In the genomic region with DNA sequence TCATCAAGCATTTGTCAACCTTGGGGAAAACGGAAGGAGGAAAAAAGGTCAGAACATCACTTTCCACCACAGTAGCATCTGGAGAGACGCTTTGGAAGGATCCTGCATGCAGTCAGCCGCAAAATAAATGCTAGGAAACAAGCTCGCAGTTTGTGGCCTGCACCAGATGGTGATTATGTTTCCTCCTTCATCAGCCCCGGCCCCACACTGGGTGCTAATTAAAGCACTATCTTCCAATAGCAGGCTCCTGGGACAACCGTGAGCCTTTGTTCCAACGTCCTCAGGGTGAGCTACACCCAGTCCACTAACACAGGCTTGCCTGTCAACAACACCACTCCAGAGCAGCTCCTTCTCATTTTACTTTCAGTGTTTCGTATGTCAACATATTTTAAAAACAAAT, we compare ENCODE assay signal across 11 cellular contexts.
DNase-seq lines count a peak whose midpoint lies in the region; ATAC-seq, FAIRE-seq and TF ChIP-seq lines count a peak whose summit lies in the region.
"Had no signal": no experiment of that assay in that cellular context is flagged by ENCODE, and none has a peak within 500 bp of the region (broad histone marks: within the 10 kb centered on the region; RNA-seq: fewer than 3 reads in every experiment).

No MANE protein-coding gene starts in this region.

- H3K27me3 Mint-ChIP-seq in activated CD8-positive, alpha-beta T cell treated with anti-CD3 and anti-CD28 coated beads, Interleukin-2, amount 10 ng/mL, durations not matched to agents 7 days and 5 days (ENCODE audit: low read depth): no peaks in the 10 kb centered on the region
- no peaks in the 10 kb centered on the region for H3K27me3 Mint-ChIP-seq in activated CD8-positive, alpha-beta T cell treated with anti-CD3 and anti-CD28 coated beads for 36 hours

- no peaks in the 10 kb centered on the region for H3K9me3 Mint-ChIP-seq in activated CD8-positive, alpha-beta T cell treated with anti-CD3 and anti-CD28 coated beads, Interleukin-2, amount 10 ng/mL, durations not matched to agents 7 days and 5 days (ENCODE audit: insufficient read depth)
- H3K9me3 Mint-ChIP-seq in activated CD8-positive, alpha-beta T cell treated with anti-CD3 and anti-CD28 coated beads for 36 hours: no peaks in the 10 kb centered on the region

- ATAC-seq in activated CD8-positive, alpha-beta T cell treated with anti-CD3 and anti-CD28 coated beads, Interleukin-2, amount 10 ng/mL, durations not matched to agents 7 days and 5 days: no peak
- no peak for ATAC-seq in activated CD8-positive, alpha-beta T cell treated with anti-CD3 and anti-CD28 coated beads for 36 hours
- ATAC-seq in Right ventricle myocardium superior (ENCODE audit: poor library complexity) (peak; percentile 84), upper lobe of right lung (no peak)

- H3K4me1 Mint-ChIP-seq in activated CD8-positive, alpha-beta T cell treated with anti-CD3 and anti-CD28 coated beads, Interleukin-2, amount 10 ng/mL, durations not matched to agents 7 days and 5 days (ENCODE audit: low read depth): peaks cover 31% of the 10 kb centered on the region
- peaks cover 27% of the 10 kb centered on the region for H3K4me1 Mint-ChIP-seq in activated CD8-positive, alpha-beta T cell treated with anti-CD3 and anti-CD28 coated beads for 36 hours (ENCODE audit: low read depth)

- H3K9me3 ChIP-seq in small intestine (ENCODE audit: control insufficient read depth, low read depth) (no peaks in the 10 kb centered on the region), upper lobe of right lung (no peaks in the 10 kb centered on the region)

- H3K27me3 ChIP-seq in small intestine (ENCODE audit: control insufficient read depth in 2 of 2, insufficient read depth in 2 of 2, low read length in 2 of 2) (no peaks in the 10 kb centered on the region), upper lobe of right lung (no peaks in the 10 kb centered on the region)

- intact Hi-C loops in activated CD8-positive, alpha-beta T cell treated with anti-CD3 and anti-CD28 coated beads for 36 hours (cut with micrococcal nuclease): no loop called here
- intact Hi-C loops in Right ventricle myocardium superior (cut with DNase I): no loop called here
- intact Hi-C loops in upper lobe of right lung (cut with DNase I): no loop called here

- POLR2A ChIA-PET in activated CD8-positive, alpha-beta T cell treated with anti-CD3 and anti-CD28 coated beads, Interleukin-2, amount 10 ng/mL, durations not matched to agents 7 days and 5 days (lab: Charles Lee): interaction anchor here (0.6 kb wide), 2 partner anchors 10 to 64 kb away, joined by 3 read pairs; no protein-coding TSS in a partner anchor
- POLR2A ChIA-PET in activated CD8-positive, alpha-beta T cell treated with anti-CD3 and anti-CD28 coated beads for 36 hours (lab: Charles Lee): interaction anchor here (0.5 kb wide), 1 partner anchor 853 kb away, joined by 3 read pairs; no protein-coding TSS in a partner anchor

- WGBS in small intestine, 3 donors: 28 to 47% (median 45%) methylated on average over 8 of the region's 8 CpGs

- H3K4me1 ChIP-seq in small intestine (ENCODE audit: control insufficient read depth in 2 of 2, insufficient read depth in 1 of 2, low read depth in 1 of 2, low read length in 1 of 2) (no peaks in the 10 kb centered on the region), upper lobe of right lung (no peaks in the 10 kb centered on the region)

- no peak for FAIRE-seq in small intestine (lab: Jason Lieb, UNC)

- H3K27ac ChIP-seq in small intestine (ENCODE audit: low read depth in 1 of 2, low read length in 1 of 2) (no peak overlapping the region), upper lobe of right lung (no peak overlapping the region)

- H3K36me3 ChIP-seq in small intestine (ENCODE audit: control insufficient read depth in 2 of 2, insufficient read depth in 2 of 2, low read length in 2 of 2): peaks cover 2 to 3% of the 10 kb centered on the region in 2 donors
- H3K36me3 ChIP-seq in upper lobe of right lung: peaks cover 4% of the 10 kb centered on the region

- DNase-seq in activated CD8-positive, alpha-beta T cell treated with anti-CD3 and anti-CD28 coated beads, Interleukin-2, amount 10 ng/mL, durations not matched to agents 7 days and 5 days: no peak
- no peak for DNase-seq in activated CD8-positive, alpha-beta T cell treated with anti-CD3 and anti-CD28 coated beads for 36 hours
- DNase-seq in NCI-H82 treated with DMSO at 0.1 percent for 48 hours (lab: John Stamatoyannopoulos, UW; ENCODE audit: unreplicated experiment): peak; percentile 40
- DNase-seq in Right ventricle myocardium superior: no peak
- peak; percentile 54 for DNase-seq in small intestine
- DNase-seq in LoVo (ENCODE audit: low spot score): no peak
- DNase-seq in upper lobe of right lung: no peak
- no peak for DNase-seq in activated CD8-positive, alpha-beta memory T cell treated with anti-CD3 and anti-CD28 coated beads, Interleukin-2, amount 50 U/mL, for 4 hours
- DNase-seq: kidney glomerular epithelial cell, NCI-H345, trophoblast cell had no signal

- CTCF ChIA-PET in activated CD8-positive, alpha-beta T cell treated with anti-CD3 and anti-CD28 coated beads, Interleukin-2, amount 10 ng/mL, durations not matched to agents 7 days and 5 days (lab: Charles Lee): no interaction called here
- CTCF ChIA-PET in activated CD8-positive, alpha-beta T cell treated with anti-CD3 and anti-CD28 coated beads for 36 hours (lab: Charles Lee): no interaction called here

- H3K4me3 Mint-ChIP-seq in activated CD8-positive, alpha-beta T cell treated with anti-CD3 and anti-CD28 coated beads, Interleukin-2, amount 10 ng/mL, durations not matched to agents 7 days and 5 days: no peak overlapping the region
- no peak overlapping the region for H3K4me3 Mint-ChIP-seq in activated CD8-positive, alpha-beta T cell treated with anti-CD3 and anti-CD28 coated beads for 36 hours

- H3K4me3 ChIP-seq in small intestine (ENCODE audit: low read depth in 1 of 2, low read length in 2 of 2): no peak overlapping the region
- no peak overlapping the region for H3K4me3 ChIP-seq in upper lobe of right lung

- H3K36me3 Mint-ChIP-seq in activated CD8-positive, alpha-beta T cell treated with anti-CD3 and anti-CD28 coated beads, Interleukin-2, amount 10 ng/mL, durations not matched to agents 7 days and 5 days (ENCODE audit: low read depth): peaks cover 2% of the 10 kb centered on the region
- peaks cover 3% of the 10 kb centered on the region for H3K36me3 Mint-ChIP-seq in activated CD8-positive, alpha-beta T cell treated with anti-CD3 and anti-CD28 coated beads for 36 hours (ENCODE audit: low read depth)

- no peak for TF ChIP-seq CTCF in activated CD8-positive, alpha-beta T cell treated with anti-CD3 and anti-CD28 coated beads for 36 hours (IDR thresholded peaks at IDR 0.05)
- TF ChIP-seq CTCF in upper lobe of right lung (IDR thresholded peaks at IDR 0.05): no peak

- peak overlapping the region; percentile 50 for H3K27ac Mint-ChIP-seq in activated CD8-positive, alpha-beta T cell treated with anti-CD3 and anti-CD28 coated beads, Interleukin-2, amount 10 ng/mL, durations not matched to agents 7 days and 5 days
- no peak overlapping the region for H3K27ac Mint-ChIP-seq in activated CD8-positive, alpha-beta T cell treated with anti-CD3 and anti-CD28 coated beads for 36 hours

Comparison
In these comparisons a context has a peak if more than half of its experiments do, and no peak if none do; other contexts are left out.
1. DNase-seq: peak in NCI-H82 treated with DMSO at 0.1 percent for 48 hours (single experiment) and small intestine (single experiment); none in activated CD8-positive, alpha-beta T cell treated with anti-CD3 and anti-CD28 coated beads, Interleukin-2, amount 10 ng/mL, durations not matched to agents 7 days and 5 days (single experiment), activated CD8-positive, alpha-beta T cell treated with anti-CD3 and anti-CD28 coated beads for 36 hours (single experiment), Right ventricle myocardium superior (single experiment), LoVo (single experiment), upper lobe of right lung (single experiment) and activated CD8-positive, alpha-beta memory T cell treated with anti-CD3 and anti-CD28 coated beads, Interleukin-2, amount 50 U/mL, for 4 hours (single experiment).